Comparison of ENCODE assay signal across 8 cellular contexts in the genomic region with DNA sequence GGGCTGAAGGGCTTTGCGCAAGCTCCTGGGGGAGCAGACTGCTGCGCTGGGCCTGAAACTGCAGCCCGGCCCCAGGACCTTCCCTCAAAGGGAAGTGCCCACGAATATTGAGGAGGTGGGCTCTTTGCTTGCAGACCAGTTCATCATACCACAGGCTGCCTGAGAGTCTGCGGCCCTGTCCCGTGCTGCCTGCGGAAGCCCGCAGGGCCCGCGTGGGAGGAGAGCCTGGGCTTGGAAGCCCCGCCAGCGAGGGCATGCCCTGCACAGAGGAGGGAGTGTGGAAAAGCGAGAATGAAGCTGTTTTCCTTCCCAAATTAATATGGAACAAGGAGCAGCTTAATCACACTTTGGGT.
DNase-seq lines count a peak whose midpoint lies in the region; ATAC-seq and TF ChIP-seq lines count a peak whose summit lies in the region.

No MANE protein-coding gene starts in this region.

- peak overlapping the region; percentile 72 for H3K4me3 Mint-ChIP-seq in activated CD4-positive, alpha-beta T cell treated with anti-CD3 and anti-CD28 coated beads, Interleukin-2, amount 10 ng/mL, durations not matched to agents 7 days and 5 days
- H3K4me3 Mint-ChIP-seq in activated T-helper 17 cell treated with anti-CD3 and anti-CD28 coated beads, Interleukin-2, amount 50 U/mL, for 72 hours, result peak overlapping the region; percentile 64
- peak overlapping the region; percentile 75 to 79 for H3K4me3 Mint-ChIP-seq in stimulated activated naive CD8-positive, alpha-beta T cell treated with anti-CD3 and anti-CD28 coated beads, Interleukin-15, amount 100 ng/mL, for 72 hours

- ATAC-seq in activated T-helper 17 cell treated with anti-CD3 and anti-CD28 coated beads, Interleukin-2, amount 50 U/mL, for 72 hours (replicated peaks), result peak; percentile 10
- peak; percentile 5 for ATAC-seq in stimulated activated naive CD8-positive, alpha-beta T cell treated with anti-CD3 and anti-CD28 coated beads, Interleukin-15, amount 100 ng/mL, for 72 hours
- no peak for ATAC-seq in HG02588 (IDR thresholded peaks at IDR 0.05; ENCODE audit: unreplicated experiment)
- no peak for ATAC-seq in HG03565 (IDR thresholded peaks at IDR 0.05; ENCODE audit: unreplicated experiment)

- peak overlapping the region; percentile 70 for H3K4me3 ChIP-seq in kidney epithelial cell (ENCODE audit: low read depth, low read length)

- peak overlapping the region; percentile 76 for H3K27ac Mint-ChIP-seq in activated CD4-positive, alpha-beta T cell treated with anti-CD3 and anti-CD28 coated beads, Interleukin-2, amount 10 ng/mL, durations not matched to agents 7 days and 5 days
- no peak overlapping the region for H3K27ac Mint-ChIP-seq in activated T-helper 17 cell treated with anti-CD3 and anti-CD28 coated beads, Interleukin-2, amount 50 U/mL, for 72 hours
- peak overlapping the region in 1 of 2 donors; percentile 72 for H3K27ac Mint-ChIP-seq in stimulated activated naive CD8-positive, alpha-beta T cell treated with anti-CD3 and anti-CD28 coated beads, Interleukin-15, amount 100 ng/mL, for 72 hours

- CTCF ChIA-PET in activated CD4-positive, alpha-beta T cell treated with anti-CD3 and anti-CD28 coated beads, Interleukin-2, amount 10 ng/mL, durations not matched to agents 7 days and 5 days (lab: Charles Lee), result interaction anchor here (1.6 to 3.8 kb wide), 2 partner anchors 17 to 22 kb away, joined by 6 to 28 read pairs; no protein-coding TSS in a partner anchor

- no peak for DNase-seq in activated CD4-positive, alpha-beta T cell treated with anti-CD3 and anti-CD28 coated beads, Interleukin-2, amount 10 ng/mL, durations not matched to agents 7 days and 5 days
- DNase-seq in activated CD4-positive, alpha-beta T cell treated with anti-CD3 and anti-CD28 coated beads for 48 hours, result no peak
- DNase-seq in kidney epithelial cell (ENCODE audit: low read depth), result no peak
- DNase-seq in stimulated activated naive CD8-positive, alpha-beta T cell treated with anti-CD3 and anti-CD28 coated beads, Interleukin-15, amount 100 ng/mL, for 72 hours, result no peak
- no peak for DNase-seq in SHP77 (lab: John Stamatoyannopoulos, UW)

- peaks cover 6% of the 10 kb centered on the region for H3K27me3 ChIP-seq in kidney epithelial cell (ENCODE audit: control insufficient read depth, insufficient read depth, low read length)

- no peak for TF ChIP-seq CTCF in kidney epithelial cell (IDR thresholded peaks at IDR 0.05; ENCODE audit: insufficient read depth, low read length, poor library complexity, severe bottlenecking)

- peaks cover 3% of the 10 kb centered on the region for H3K27me3 Mint-ChIP-seq in activated CD4-positive, alpha-beta T cell treated with anti-CD3 and anti-CD28 coated beads, Interleukin-2, amount 10 ng/mL, durations not matched to agents 7 days and 5 days
- no peaks in the 10 kb centered on the region for H3K27me3 Mint-ChIP-seq in activated T-helper 17 cell treated with anti-CD3 and anti-CD28 coated beads, Interleukin-2, amount 50 U/mL, for 72 hours
- H3K27me3 Mint-ChIP-seq in stimulated activated naive CD8-positive, alpha-beta T cell treated with anti-CD3 and anti-CD28 coated beads, Interleukin-15, amount 100 ng/mL, for 72 hours, result no peaks in the 10 kb centered on the region

- POLR2A ChIA-PET in activated CD4-positive, alpha-beta T cell treated with anti-CD3 and anti-CD28 coated beads, Interleukin-2, amount 10 ng/mL, durations not matched to agents 7 days and 5 days (lab: Charles Lee), result no interaction called here

- H3K36me3 ChIP-seq in kidney epithelial cell (ENCODE audit: control insufficient read depth, insufficient read depth, low read length), result no peaks in the 10 kb centered on the region

- peaks cover 14% of the 10 kb centered on the region for H3K4me1 Mint-ChIP-seq in activated CD4-positive, alpha-beta T cell treated with anti-CD3 and anti-CD28 coated beads, Interleukin-2, amount 10 ng/mL, durations not matched to agents 7 days and 5 days
- H3K4me1 Mint-ChIP-seq in activated T-helper 17 cell treated with anti-CD3 and anti-CD28 coated beads, Interleukin-2, amount 50 U/mL, for 72 hours, result peaks cover 9% of the 10 kb centered on the region
- H3K4me1 Mint-ChIP-seq in stimulated activated naive CD8-positive, alpha-beta T cell treated with anti-CD3 and anti-CD28 coated beads, Interleukin-15, amount 100 ng/mL, for 72 hours, result peaks cover 18% of the 10 kb centered on the region

- H3K36me3 Mint-ChIP-seq in activated CD4-positive, alpha-beta T cell treated with anti-CD3 and anti-CD28 coated beads, Interleukin-2, amount 10 ng/mL, durations not matched to agents 7 days and 5 days (ENCODE audit: low read depth), result no peaks in the 10 kb centered on the region
- H3K36me3 Mint-ChIP-seq in activated T-helper 17 cell treated with anti-CD3 and anti-CD28 coated beads, Interleukin-2, amount 50 U/mL, for 72 hours (ENCODE audit: low read depth), result no peaks in the 10 kb centered on the region

- no peaks in the 10 kb centered on the region for H3K9me3 Mint-ChIP-seq in activated CD4-positive, alpha-beta T cell treated with anti-CD3 and anti-CD28 coated beads, Interleukin-2, amount 10 ng/mL, durations not matched to agents 7 days and 5 days
- H3K9me3 Mint-ChIP-seq in activated T-helper 17 cell treated with anti-CD3 and anti-CD28 coated beads, Interleukin-2, amount 50 U/mL, for 72 hours, result no peaks in the 10 kb centered on the region
- no peaks in the 10 kb centered on the region for H3K9me3 Mint-ChIP-seq in stimulated activated naive CD8-positive, alpha-beta T cell treated with anti-CD3 and anti-CD28 coated beads, Interleukin-15, amount 100 ng/mL, for 72 hours

Comparison
In these comparisons a context has a peak if more than half of its experiments do, and no peak if none do; other contexts are left out.
1. ATAC-seq: peak in activated T-helper 17 cell treated with anti-CD3 and anti-CD28 coated beads, Interleukin-2, amount 50 U/mL, for 72 hours (single experiment) and stimulated activated naive CD8-positive, alpha-beta T cell treated with anti-CD3 and anti-CD28 coated beads, Interleukin-15, amount 100 ng/mL, for 72 hours (single experiment); none in HG02588 (single experiment) and HG03565 (single experiment).
2. Peak in every context shown above with its lines, with median percentiles within 50 percentile points of each other: H3K4me3 Mint-ChIP-seq.